9 cellular contexts compared by ENCODE assay signal in the genomic region with DNA sequence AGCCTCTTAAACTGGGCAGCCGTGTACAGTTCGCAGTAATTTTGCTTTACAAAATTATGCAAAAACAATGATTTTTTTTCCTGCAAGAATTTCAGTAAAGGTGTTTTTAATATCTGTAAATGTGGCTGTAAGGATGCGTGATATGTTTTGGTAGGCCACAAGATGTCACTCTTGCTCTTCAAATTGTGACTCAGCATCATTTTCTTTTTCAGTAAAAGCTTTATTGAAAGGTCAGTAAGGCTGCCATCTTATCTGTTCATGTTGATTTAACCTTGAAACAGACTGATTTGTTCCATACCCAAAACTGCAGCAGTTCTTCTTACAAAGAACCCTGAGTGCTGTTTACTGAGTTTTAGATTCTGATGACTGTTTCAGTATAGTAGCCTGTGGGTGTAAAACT. TPM values are rescaled to one million over a fixed set of nuclear protein-coding genes. Genes with fewer than 3 reads are reported as not detected.
DNase-seq lines count a peak whose midpoint lies in the region; FAIRE-seq and TF ChIP-seq lines count a peak whose summit lies in the region.
"Had no signal": no experiment of that assay in that cellular context is flagged by ENCODE, and none has a peak within 500 bp of the region (broad histone marks: within the 10 kb centered on the region; RNA-seq: fewer than 3 reads in every experiment).

No MANE protein-coding gene starts in this region.

- peak; percentile 83 for FAIRE-seq in G401.6 (lab: Jason Lieb, UNC)

- no peaks in the 10 kb centered on the region for H3K9me3 ChIP-seq in adrenal gland (replicated peaks in 1 of 3)

- H3K27me3 ChIP-seq in adrenal gland, result no peaks in the 10 kb centered on the region

- peak overlapping the region; percentile 55 for H3K27ac Mint-ChIP-seq in type B pancreatic cell

- H3K36me3 ChIP-seq in adrenal gland (replicated peaks in 1 of 2), result peaks cover 0 to 20% of the 10 kb centered on the region in 2 donors

- intact Hi-C loops in adrenal gland (cut with DNase I), result no loop called here

- H3K4me3 ChIP-seq in adrenal gland, result no peak overlapping the region

- DNase-seq in AG08396 (ENCODE audit: low spot score) (peak; percentile 25), NAMALWA (ENCODE audit: low spot score) (peak; percentile 47), adrenal gland (no peak), iris pigment epithelial cell (ENCODE audit: low read depth) (peak; percentile 78), type B pancreatic cell (ENCODE audit: extremely low spot score, unreplicated experiment) (no peak), NCI-H774 (lab: John Stamatoyannopoulos, UW) (no peak), OCI-M2 (lab: John Stamatoyannopoulos, UW; ENCODE audit: unreplicated experiment) (no peak)
- DNase-seq: left cardiac atrium had no signal

- peaks cover 16% of the 10 kb centered on the region for H3K36me3 Mint-ChIP-seq in type B pancreatic cell

- no peaks in the 10 kb centered on the region for H3K27me3 Mint-ChIP-seq in type B pancreatic cell

- 25 to 39% (median 34%) methylated on average over 3 of the region's 3 CpGs for WGBS in adrenal gland, 4 donors

- H3K4me3 Mint-ChIP-seq in type B pancreatic cell, result no peak overlapping the region

- H3K9me3 Mint-ChIP-seq in type B pancreatic cell, result no peaks in the 10 kb centered on the region

- peak overlapping the region; percentile 66 to 89 (median 77) for H3K27ac ChIP-seq in adrenal gland

- no peak for TF ChIP-seq POLR2A in adrenal gland (IDR thresholded peaks at IDR 0.05)

- peaks cover 9% of the 10 kb centered on the region for H3K4me1 Mint-ChIP-seq in type B pancreatic cell (ENCODE audit: unreplicated experiment)

- H3K4me1 ChIP-seq in adrenal gland (replicated peaks in 1 of 2), result peaks cover 20 to 22% of the 10 kb centered on the region in 2 donors

- TF ChIP-seq CTCF in adrenal gland (IDR thresholded peaks at IDR 0.05), result peak; percentile 34 to 82 (median 68)
- peak; percentile 85 for TF ChIP-seq CTCF in type B pancreatic cell (conservative IDR thresholded peaks at IDR 0.05)

RNA-seq across cellular contexts. Expression of gene TXLNG, which starts 39.9 kb away (rescaled TPM):
- 10 to 100 TPM; 15.4 to 33.2 (median 20.5) TPM for total RNA-seq in adrenal gland
- 10 to 100 TPM; 18.2 to 29.5 (median 27.0) TPM for polyA plus RNA-seq in adrenal gland
- 24.5 and 27.3 TPM in 2 replicates for total RNA-seq in type B pancreatic cell (ENCODE audit: low replicate concordance)

RNA-seq across cellular contexts. Expression of gene RBBP7, which starts 44.0 kb away (rescaled TPM):
- total RNA-seq in adrenal gland, result 1,000 to 10,000 TPM in 1 of 8 donors, 100 to 1,000 TPM in 7; 175 to 1,133 (median 276) TPM
- 1,000 to 10,000 TPM in 1 of 3 donors, 100 to 1,000 TPM in 2; 249 to 1,639 (median 532) TPM for polyA plus RNA-seq in adrenal gland
- total RNA-seq in type B pancreatic cell (ENCODE audit: low replicate concordance), result 157 and 202 TPM in 2 replicates

Comparison
In these comparisons a context has a peak if more than half of its experiments do, and no peak if none do; other contexts are left out.
1. DNase-seq: peak in AG08396 (single experiment), NAMALWA (single experiment) and iris pigment epithelial cell (single experiment); none in adrenal gland (0 of 7), type B pancreatic cell (single experiment), NCI-H774 (single experiment) and OCI-M2 (single experiment).